ENCODE assay signal across 1 cellular context in genomic region chr11:11895672-11896071, GRCh38.
TF ChIP-seq lines count a peak whose summit lies in the region.

No MANE protein-coding gene starts in this region.

TF ChIP-seq in SK-N-SH, 30 proteins besides CTCF, POLR2A, EP300 and RAD21 (continued from another document):
- TF ChIP-seq USF1 (IDR thresholded peaks at IDR 0.05; ENCODE audit: borderline replicate concordance, low read depth) (no peak), FOXM1 (IDR thresholded peaks at IDR 0.05; ENCODE audit: low read depth) (no peak), RFX5 (IDR thresholded peaks at IDR 0.05; ENCODE audit: low read length) (no peak), ELF1 (IDR thresholded peaks at IDR 0.05) (no peak), TEAD4 (IDR thresholded peaks at IDR 0.05; ENCODE audit: borderline replicate concordance, insufficient read depth) (no peak), MEF2A (IDR thresholded peaks at IDR 0.05; ENCODE audit: borderline replicate concordance, low read depth) (no peak)
- TF ChIP-seq, protein P1, sequence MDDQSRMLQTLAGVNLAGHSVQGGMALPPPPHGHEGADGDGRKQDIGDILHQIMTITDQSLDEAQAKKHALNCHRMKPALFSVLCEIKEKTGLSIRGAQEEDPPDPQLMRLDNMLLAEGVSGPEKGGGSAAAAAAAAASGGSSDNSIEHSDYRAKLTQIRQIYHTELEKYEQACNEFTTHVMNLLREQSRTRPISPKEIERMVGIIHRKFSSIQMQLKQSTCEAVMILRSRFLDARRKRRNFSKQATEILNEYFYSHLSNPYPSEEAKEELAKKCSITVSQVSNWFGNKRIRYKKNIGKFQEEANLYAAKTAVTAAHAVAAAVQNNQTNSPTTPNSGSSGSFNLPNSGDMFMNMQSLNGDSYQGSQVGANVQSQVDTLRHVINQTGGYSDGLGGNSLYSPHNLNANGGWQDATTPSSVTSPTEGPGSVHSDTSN (IDR thresholded peaks at IDR 0.05) = no peak
